Comparison of ENCODE assay signal across 8 cellular contexts in the genomic region with DNA sequence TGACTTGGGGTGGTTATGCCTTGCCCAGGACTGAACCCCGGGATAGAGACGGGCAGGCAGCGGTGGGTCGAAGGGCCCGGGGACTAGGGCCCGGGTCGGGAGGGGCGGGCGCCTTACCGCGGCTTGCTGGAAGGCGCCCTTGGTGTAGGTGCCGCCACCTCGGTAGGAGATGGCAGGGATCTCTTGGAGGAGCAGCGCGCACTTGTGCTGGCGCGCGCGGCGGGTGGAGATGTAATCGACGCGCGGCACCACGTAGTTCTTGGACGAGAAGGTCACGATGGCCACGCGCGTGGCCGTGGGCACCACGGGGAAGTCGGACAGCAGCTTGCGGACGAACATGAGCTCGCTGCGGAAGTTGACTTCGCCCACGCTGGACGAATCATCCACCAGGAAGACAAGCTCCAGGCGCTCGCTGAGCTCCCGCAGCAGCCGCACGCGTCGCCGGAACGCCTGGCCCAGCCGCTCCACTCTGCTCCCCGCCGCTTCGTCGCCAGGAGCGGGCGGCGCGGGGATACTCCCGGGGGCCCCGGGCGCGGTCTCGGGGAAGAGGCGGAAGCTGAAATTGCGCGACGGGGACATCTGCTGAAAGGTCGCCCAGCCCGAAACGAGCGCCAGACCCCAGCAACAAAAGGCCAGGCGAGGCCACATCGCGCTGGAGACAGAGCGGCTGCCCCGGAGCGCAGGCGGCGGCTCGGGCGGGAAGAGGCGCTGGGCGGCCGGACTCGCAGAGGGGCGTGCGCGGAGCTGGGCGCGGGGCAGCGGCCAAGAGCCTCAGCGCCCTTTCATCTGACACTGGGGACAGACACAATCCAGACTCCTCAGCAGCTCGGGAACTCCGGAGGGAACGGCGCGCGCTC. TPM values are rescaled to one million over a fixed set of nuclear protein-coding genes. Genes with fewer than 3 reads are reported as not detected.
DNase-seq lines count a peak whose midpoint lies in the region; ATAC-seq, FAIRE-seq and TF ChIP-seq lines count a peak whose summit lies in the region.

A gene (minus strand): TSS at position 846 of the 857 bp plus-strand sequence. CDS start 198 bp downstream, at position 648.

- FAIRE-seq in endothelial cell of umbilical vein (lab: Jason Lieb, UNC): peak; percentile 38

- intact Hi-C loops in endothelial cell of umbilical vein (cut with micrococcal nuclease): loop anchor here (2.0 to 5.0 kb wide), 2 partner anchors 22 to 57 kb away; no protein-coding TSS in a partner anchor

- WGBS in lung, 2 donors: 1 to 2% methylated on average over 81 to 99 of the region's 99 CpGs

- dilution Hi-C loops in endothelial cell of umbilical vein (cut with MboI; ENCODE audit: extremely low pct_ligation_motif_present, low sequenced_read_pairs): no loop called here

- H4K20me1 ChIP-seq in endothelial cell of umbilical vein (replicated peaks; ENCODE audit: control insufficient read depth, extremely low read depth, insufficient read depth, low read length): no peaks in the 10 kb centered on the region

- H3K4me2 ChIP-seq in endothelial cell of umbilical vein (ENCODE audit: insufficient read depth, low read length): peak within 1 kb of the TSS; percentile 91

- H3K79me2 ChIP-seq in endothelial cell of umbilical vein (ENCODE audit: control insufficient read depth, insufficient read depth, low read length): no peaks in the 10 kb centered on the region

- no peak for TF ChIP-seq CTCF in endothelial cell of umbilical vein (IDR thresholded peaks at IDR 0.05; ENCODE audit: extremely low read depth in 1 of 2, insufficient read depth in 1 of 2, low read depth in 1 of 2, low read length in 2 of 2)
- no peak for TF ChIP-seq CTCF in lung (IDR thresholded peaks at IDR 0.05; ENCODE audit: control extremely low read depth, extremely low read depth)
- TF ChIP-seq CTCF in thoracic aorta (IDR thresholded peaks at IDR 0.05): no peak

- H3K9me1 ChIP-seq in endothelial cell of umbilical vein (replicated peaks; ENCODE audit: control insufficient read depth, extremely low read depth, insufficient read depth, low read length): no peaks in the 10 kb centered on the region

- H3K27me3 ChIP-seq in endothelial cell of umbilical vein (ENCODE audit: control insufficient read depth in 2 of 2, insufficient read depth in 2 of 2, low read length in 2 of 2) (peaks cover 19 to 28% of the 10 kb centered on the region in 2 experiments), lung (ENCODE audit: control insufficient read depth, insufficient read depth) (no peaks in the 10 kb centered on the region), thoracic aorta (replicated peaks; ENCODE audit: insufficient read depth) (no peaks in the 10 kb centered on the region)

- TF ChIP-seq POLR2A in endothelial cell of umbilical vein (IDR thresholded peaks at IDR 0.05; ENCODE audit: low read depth, low read length): no peak

- H3K4me1 ChIP-seq in endothelial cell of umbilical vein (ENCODE audit: control insufficient read depth, extremely low read depth, insufficient read depth, low read length) (peaks cover 8% of the 10 kb centered on the region), lung (ENCODE audit: control insufficient read depth in 2 of 2, insufficient read depth in 2 of 2, low read length in 2 of 2) (peaks cover 0 to 6% of the 10 kb centered on the region in 2 donors), thoracic aorta (ENCODE audit: control insufficient read depth in 1 of 2, low read depth in 2 of 2) (peaks cover 9 to 23% of the 10 kb centered on the region in 2 donors)

- H2AFZ ChIP-seq in endothelial cell of umbilical vein (ENCODE audit: low read depth, low read length): peak within 1 kb of the TSS; percentile 72

- BruUV-seq in endothelial cell of umbilical vein (replicated peaks; lab: Mats Ljungman, UMichigan): no TSS peak

- ATAC-seq in lung (ENCODE audit: insufficient read depth, low FRiP score): peak; percentile 57
- no peak for ATAC-seq in thoracic aorta (ENCODE audit: insufficient number of reproducible peaks, low FRiP score, low read depth)
- ATAC-seq in GM21528 (IDR thresholded peaks at IDR 0.05; ENCODE audit: low FRiP score, unreplicated experiment): no peak
- no peak for ATAC-seq in HG03025 (IDR thresholded peaks at IDR 0.05; ENCODE audit: low FRiP score, unreplicated experiment)

- no peak within 1 kb of the TSS for H3K27ac ChIP-seq in endothelial cell of umbilical vein (ENCODE audit: insufficient read depth, low read depth, low read length)
- H3K27ac ChIP-seq in lung (ENCODE audit: low read depth in 1 of 2, low read length in 1 of 2): peak within 1 kb of the TSS; percentile 34 to 81
- H3K27ac ChIP-seq in thoracic aorta: peak within 1 kb of the TSS; percentile 65 to 68

- peak; percentile 16 for DNase-seq in DMS 273 treated with DMSO at 0.1 percent for 48 hours (lab: John Stamatoyannopoulos, UW)
- peak; percentile 8 for DNase-seq in NCI-H510A treated with DMSO at 0.1 percent for 48 hours (lab: John Stamatoyannopoulos, UW)
- peak; percentile 46 for DNase-seq in endothelial cell of umbilical vein (ENCODE audit: low read depth, low spot score)
- DNase-seq in lung (ENCODE audit: low spot score): no peak
- DNase-seq in thoracic aorta (ENCODE audit: low spot score): peak; percentile 20
- DNase-seq in HUDEP-2 (lab: John Stamatoyannopoulos, UW; ENCODE audit: unreplicated experiment in 76 of 76): no peak

- no peaks in the 10 kb centered on the region for H3K9me3 ChIP-seq in endothelial cell of umbilical vein (replicated peaks; ENCODE audit: control insufficient read depth, insufficient read depth, low read length)
- H3K9me3 ChIP-seq in lung (ENCODE audit: control insufficient read depth in 2 of 2, insufficient read depth in 1 of 2, low read length in 1 of 2): peaks cover 0 to 2% of the 10 kb centered on the region in 2 donors
- H3K9me3 ChIP-seq in thoracic aorta: no peaks in the 10 kb centered on the region

- POLR2A ChIA-PET in endothelial cell of umbilical vein (lab: Charles Lee): no interaction called here

- H3K36me3 ChIP-seq in endothelial cell of umbilical vein (ENCODE audit: control insufficient read depth in 2 of 2, extremely low read depth in 1 of 2, insufficient read depth in 2 of 2, low read length in 2 of 2) (no peaks in the 10 kb centered on the region), lung (ENCODE audit: control insufficient read depth in 2 of 2, insufficient read depth in 2 of 2, low read length in 2 of 2) (no peaks in the 10 kb centered on the region), thoracic aorta (no peaks in the 10 kb centered on the region)

- CTCF ChIA-PET in endothelial cell of umbilical vein (lab: Charles Lee): interaction anchor here (1.3 kb wide), 1 partner anchor 762 kb away, joined by 4 read pairs; no protein-coding TSS in a partner anchor

- H3K9ac ChIP-seq in endothelial cell of umbilical vein (replicated peaks; ENCODE audit: extremely low read depth, insufficient read depth, low read length): no peak within 1 kb of the TSS

- peak within 1 kb of the TSS; percentile 36 to 54 (median 38) for H3K4me3 ChIP-seq in endothelial cell of umbilical vein (replicated peaks in 1 of 3; ENCODE audit: insufficient read depth in 1 of 3, low read depth in 1 of 3, low read length in 3 of 3)
- H3K4me3 ChIP-seq in lung: peak within 1 kb of the TSS; percentile 37
- peak within 1 kb of the TSS; percentile 77 for H3K4me3 ChIP-seq in thoracic aorta

TF ChIP-seq in endothelial cell of umbilical vein, 7 proteins besides CTCF, POLR2A, EP300 and RAD21:
- TF ChIP-seq FOS (IDR thresholded peaks at IDR 0.05; ENCODE audit: borderline replicate concordance, insufficient read depth, low read length): no peak
- TF ChIP-seq, protein P1, sequence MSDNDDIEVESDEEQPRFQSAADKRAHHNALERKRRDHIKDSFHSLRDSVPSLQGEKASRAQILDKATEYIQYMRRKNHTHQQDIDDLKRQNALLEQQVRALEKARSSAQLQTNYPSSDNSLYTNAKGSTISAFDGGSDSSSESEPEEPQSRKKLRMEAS (IDR thresholded peaks at IDR 0.05; ENCODE audit: insufficient read depth, insufficient read length): no peak
- no peak for TF ChIP-seq MYC (IDR thresholded peaks at IDR 0.05; ENCODE audit: low read depth, low read length)
- TF ChIP-seq EZH2 (IDR thresholded peaks at IDR 0.05; ENCODE audit: borderline replicate concordance, low read depth, low read length, severe bottlenecking): peak; percentile 41
- no peak for TF ChIP-seq GATA2 (IDR thresholded peaks at IDR 0.05; ENCODE audit: insufficient read depth, insufficient read length, low read depth, low read length)
- TF ChIP-seq JUN (IDR thresholded peaks at IDR 0.05; ENCODE audit: borderline replicate concordance, insufficient read depth, insufficient read length, low read depth): no peak
- TF ChIP-seq POLR2AphosphoS5 (IDR thresholded peaks at IDR 0.05; ENCODE audit: insufficient read depth, low read depth, low read length): no peak

RNA-seq across cellular contexts. Expression of the gene that starts here (rescaled TPM):
- 0.12 and 0.29 TPM in 2 replicates for total RNA-seq in endothelial cell of umbilical vein
- 0.04 and 0.05 TPM in 2 replicates for polyA plus RNA-seq in endothelial cell of umbilical vein
- 0.01 and 0.03 TPM in 2 replicates for polyA plus RNA-seq in endothelial cell of umbilical vein (2011; cell fraction: cytosol; rRNA removed)
- polyA plus RNA-seq in endothelial cell of umbilical vein (2011; cell fraction: nucleus; rRNA removed): 0.03 and 0.04 TPM in 2 replicates
- polyA plus RNA-seq in endothelial cell of umbilical vein (2012): 0.04 and 0.05 TPM in 2 replicates
- polyA minus RNA-seq in endothelial cell of umbilical vein: 0.28 TPM in 1 of 2 replicates, not detected in the other
- not detected for polyA minus RNA-seq in endothelial cell of umbilical vein (2011; cell fraction: cytosol; rRNA and poly(A)+ RNA removed)
- polyA minus RNA-seq in endothelial cell of umbilical vein (2011; cell fraction: nucleus; rRNA and poly(A)+ RNA removed): 0.14 and 0.19 TPM in 2 replicates
- total RNA-seq in lung: 10 to 100 TPM; 32.6 to 38.9 TPM
- 1 to 10 TPM; 3.3 to 6.5 TPM for polyA plus RNA-seq in lung
- total RNA-seq in thoracic aorta: 10 to 100 TPM; 32.0 to 53.6 TPM

Comparison
In these comparisons a context has a peak if more than half of its experiments do, and no peak if none do; other contexts are left out.
1. RNA of the gene that starts here (total RNA-seq): 32.0 to 53.6 TPM in thoracic aorta and 32.6 to 38.9 TPM in lung; 0.12 to 0.29 TPM in endothelial cell of umbilical vein; every median in the first group is over 10 times any median in the second.
2. Peak in DNase-seq, H3K4me3 ChIP-seq and H3K4me2 ChIP-seq in endothelial cell of umbilical vein; RNA of the gene not detected or under 1 TPM.
3. DNase-seq: peak in DMS 273 treated with DMSO at 0.1 percent for 48 hours (single experiment), NCI-H510A treated with DMSO at 0.1 percent for 48 hours (single experiment) and thoracic aorta (single experiment); none in lung (single experiment) and HUDEP-2 (0 of 76).
4. Peak in every context shown above with its lines, with median percentiles within 50 percentile points of each other: H3K4me3 ChIP-seq.